1 cellular context compared by ENCODE assay signal in genomic region chr16:2251281-2252111, GRCh38.
TF ChIP-seq lines count a peak whose summit lies in the region.

Gene ECI1, minus strand, starts transcription at chr16:2251587. Its CDS starts 21 bp downstream, at chr16:2251566.

TF ChIP-seq in K562, 482 proteins besides CTCF, POLR2A, EP300 and RAD21 (continued from another document):
- 0 out of 2 replicates have a peak, but pooled peaks have one; percentile 70 for TF ChIP-seq ZNF395 (CRISPR knock-in tag; IDR thresholded peaks at IDR 0.05)
- no peak for TF ChIP-seq MBD1 (CRISPR knock-in tag; IDR thresholded peaks at IDR 0.05)
- TF ChIP-seq FOSL1 (tag; conservative IDR thresholded peaks at IDR 0.05): no peak; the same call in 1 of the 2 replicates
- no peak for TF ChIP-seq POLR3G (IDR thresholded peaks at IDR 0.05; ENCODE audit: extremely low read depth, insufficient read length, insufficient replicate concordance)
- TF ChIP-seq HNRNPL (IDR thresholded peaks at IDR 0.05; ENCODE audit: low read depth, low read length): peak; percentile 98
- TF ChIP-seq SIRT6 (IDR thresholded peaks at IDR 0.05; ENCODE audit: low read depth, low read length): no peak
- TF ChIP-seq GABPB1 (CRISPR knock-in tag; IDR thresholded peaks at IDR 0.05): peak; percentile 87
- no peak for TF ChIP-seq CEBPG (CRISPR knock-in tag; IDR thresholded peaks at IDR 0.05)
- TF ChIP-seq CEBPG (tag; conservative IDR thresholded peaks at IDR 0.05 in 1 of 2, IDR thresholded peaks at IDR 0.05 in 1 of 2): no peak
- TF ChIP-seq PHB (CRISPR knock-in tag; IDR thresholded peaks at IDR 0.05): peak; percentile 11; the same call in 1 of the 2 replicates
